8 cellular contexts compared by ENCODE assay signal in the genomic region with DNA sequence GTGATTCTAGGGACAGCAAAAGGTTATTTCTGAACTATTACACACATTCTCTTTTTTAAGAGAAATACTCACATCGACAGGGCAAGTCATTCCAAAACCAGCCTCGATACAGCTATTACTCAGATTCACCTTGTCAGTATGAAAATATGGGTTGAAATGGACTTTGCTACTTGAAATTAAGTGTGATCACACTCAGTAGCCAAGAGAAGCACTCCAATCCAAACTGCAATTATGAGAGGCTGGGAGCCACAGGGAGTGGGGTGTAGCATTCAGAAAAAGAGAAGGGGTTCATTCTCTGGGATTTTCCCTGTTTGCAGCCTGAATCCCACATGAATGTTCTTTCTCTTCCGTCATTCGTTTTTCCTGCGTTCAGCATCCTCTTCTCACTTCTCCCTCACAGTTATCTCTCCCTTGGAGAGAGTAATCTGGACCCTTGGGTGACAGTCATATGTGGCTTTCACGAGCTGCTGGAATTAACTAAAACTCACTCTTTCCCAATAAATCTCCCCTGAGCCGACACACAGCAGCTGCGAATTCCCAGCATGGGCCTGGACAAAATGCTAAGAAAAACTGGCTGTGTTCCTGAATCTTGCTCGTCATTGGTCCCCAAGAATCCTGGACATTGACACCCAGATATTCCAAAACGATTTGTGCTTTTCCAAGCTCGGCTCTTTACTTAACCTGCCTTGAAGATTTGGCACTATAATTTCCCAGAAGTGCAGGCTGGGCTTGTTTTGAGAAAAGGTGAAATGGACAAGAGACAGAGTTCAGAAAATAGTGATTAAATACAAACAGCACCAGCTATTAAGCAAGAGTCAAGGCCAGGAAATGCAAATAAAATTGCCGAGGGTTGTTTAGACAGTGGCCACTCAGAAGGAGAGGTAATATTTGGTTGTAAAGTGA.
DNase-seq lines count a peak whose midpoint lies in the region; ATAC-seq and TF ChIP-seq lines count a peak whose summit lies in the region.

No MANE protein-coding gene starts in this region.

- H4K20me1 ChIP-seq in PC-3 (ENCODE audit: low read length): no peaks in the 10 kb centered on the region

- CTCF ChIA-PET in PC-3 (lab: Charles Lee): interaction anchor here (0.6 kb wide), 2 partner anchors 13 to 62 kb away, joined by 4 to 5 read pairs; no protein-coding TSS in a partner anchor

- H3K4me1 ChIP-seq in PC-3 (ENCODE audit: insufficient read depth, low read length) (no peaks in the 10 kb centered on the region), right cardiac atrium (ENCODE audit: control insufficient read depth, insufficient read depth, low read length) (peaks cover 14% of the 10 kb centered on the region)

- DNase-seq in NCI-H1105 treated with DMSO at 0.1 percent for 48 hours (lab: John Stamatoyannopoulos, UW): peak; percentile 62
- DNase-seq in NCI-H1105 (lab: John Stamatoyannopoulos, UW): no peak
- no peak for DNase-seq in PC-3
- DNase-seq in right cardiac atrium: peak in 1 of 3 donors; percentile 55
- peak in 7 of 49 donors; percentile 7 to 28 (median 26) for DNase-seq in substantia nigra (lab: John Stamatoyannopoulos, UW)
- no peak for DNase-seq in NCI-H82 treated with DMSO at 0.1 percent for 48 hours (lab: John Stamatoyannopoulos, UW; ENCODE audit: unreplicated experiment)
- no peak for DNase-seq in putamen (ENCODE audit: low spot score)

- H3K27me3 ChIP-seq in PC-3 (ENCODE audit: low read length): no peaks in the 10 kb centered on the region
- no peaks in the 10 kb centered on the region for H3K27me3 ChIP-seq in right cardiac atrium (ENCODE audit: control insufficient read depth, insufficient read depth)

- TF ChIP-seq CTCF in PC-3 (conservative IDR thresholded peaks at IDR 0.05; ENCODE audit: low read depth, low read length): no peak

- no TSS peak for BruUV-seq in PC-3 (replicated peaks; lab: Mats Ljungman, UMichigan)

- no peaks in the 10 kb centered on the region for H3K36me3 ChIP-seq in PC-3 (ENCODE audit: low read depth, low read length)

- H3K4me3 ChIP-seq in PC-3 (ENCODE audit: low read length) (no peak overlapping the region), right cardiac atrium (ENCODE audit: low read length) (no peak overlapping the region)

- H3K9me2 ChIP-seq in PC-3 (replicated peaks; ENCODE audit: low read length): no peaks in the 10 kb centered on the region

- no peak overlapping the region for H3K4me2 ChIP-seq in PC-3 (ENCODE audit: low read length)

- peak; percentile 73 for ATAC-seq in HG02759 (IDR thresholded peaks at IDR 0.05; ENCODE audit: unreplicated experiment)
- ATAC-seq in PC-3: 0 out of 2 replicates have a peak, but pooled peaks have one; percentile 33
- peak; percentile 44 to 50 for ATAC-seq in right cardiac atrium

- POLR2A ChIA-PET in PC-3 (lab: Charles Lee; ENCODE audit: unreplicated experiment): no interaction called here

- WGBS in right cardiac atrium: 34% methylated on average over 12 of the region's 12 CpGs

- no peaks in the 10 kb centered on the region for H3K79me2 ChIP-seq in PC-3 (ENCODE audit: low read length)

- H3K9me3 ChIP-seq in PC-3 (ENCODE audit: low read length) (no peaks in the 10 kb centered on the region), right cardiac atrium (ENCODE audit: control insufficient read depth, low read length) (no peaks in the 10 kb centered on the region)

- no peak overlapping the region for H3K9ac ChIP-seq in PC-3 (ENCODE audit: low read length)

- intact Hi-C loops in PC-3 (cut with micrococcal nuclease) (no loop called here), right cardiac atrium (cut with DNase I) (loop anchor here (10.0 kb wide), 2 partner anchors 52 to 62 kb away; no protein-coding TSS in a partner anchor)

- no peaks in the 10 kb centered on the region for H3F3A ChIP-seq in PC-3 (ENCODE audit: low read length, unreplicated experiment)

- H3K27ac ChIP-seq in PC-3 (ENCODE audit: low read length): no peak overlapping the region
- H3K27ac ChIP-seq in right cardiac atrium (ENCODE audit: low read length): peak overlapping the region; percentile 81
- peak overlapping the region; percentile 2 for H3K27ac ChIP-seq in substantia nigra (ENCODE audit: low read depth, low read length, poor library complexity, severe bottlenecking)

- no peak overlapping the region; the same call in 1 of the 2 replicates for H2AFZ ChIP-seq in PC-3 (ENCODE audit: low read length)
